In the genomic region with DNA sequence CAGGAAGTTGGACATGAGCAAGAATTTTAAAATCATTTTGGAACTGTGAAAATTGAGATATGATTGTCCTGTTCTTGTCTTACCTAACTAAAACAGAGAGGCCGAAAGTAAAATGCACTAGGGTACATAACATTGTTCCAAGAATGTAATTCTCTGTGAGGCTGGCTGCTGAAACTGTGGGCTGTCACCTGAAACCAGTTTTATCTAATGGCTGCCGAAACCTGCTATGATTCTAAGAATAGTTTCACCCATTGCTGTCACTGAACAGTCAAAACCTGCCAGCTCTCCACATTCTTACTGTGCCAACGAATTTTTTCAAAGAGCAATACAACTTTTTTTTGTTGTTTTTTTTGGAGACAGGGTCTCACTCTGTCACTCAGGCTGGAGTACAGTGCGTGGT, we compare ENCODE assay signal across 15 cellular contexts.
A peak's percentile ranks its signal among the peaks of the same experiment; 100 is the strongest.
DNase-seq lines count a peak whose midpoint lies in the region; ATAC-seq and TF ChIP-seq lines count a peak whose summit lies in the region.
"Had no signal": no experiment of that assay in that cellular context is flagged by ENCODE, and none has a peak within 500 bp of the region (broad histone marks: within the 10 kb centered on the region; RNA-seq: fewer than 3 reads in every experiment).

No MANE protein-coding gene starts in this region.

- H3K9ac ChIP-seq in MM.1S (ENCODE audit: low read length) (peak overlapping the region; percentile 40), GM23248 (no peak overlapping the region)

- in situ Hi-C loops in G401 (cut with HindIII; ENCODE audit: low sequenced_read_pairs) (no loop called here), GM23248 (cut with MboI) (no loop called here)

- peak overlapping the region; percentile 65 for H3K4me2 ChIP-seq in MM.1S (ENCODE audit: low read depth, low read length)
- H3K4me2 ChIP-seq in GM23248 (ENCODE audit: unreplicated experiment) = no peak overlapping the region

- WGBS in GM23248 (ENCODE audit: low coverage in 1 of 2, low lambda C conversion rate in 2 of 2, missing lambda C conversion rate in 2 of 2), 2 experiments = 30% methylated on average over 4 of the region's 4 CpGs

- no peaks in the 10 kb centered on the region for H3K36me3 ChIP-seq in MM.1S (replicated peaks; ENCODE audit: insufficient read depth, low read length)
- no peaks in the 10 kb centered on the region for H3K36me3 ChIP-seq in GM23248 (ENCODE audit: low read depth)
- H3K36me3 ChIP-seq: SJSA1, uterus had no signal

- H3F3A ChIP-seq in MM.1S (ENCODE audit: insufficient read depth, low read length) (peaks cover 21% of the 10 kb centered on the region), GM23248 (ENCODE audit: insufficient read depth) (no peaks in the 10 kb centered on the region)

- H3K27ac ChIP-seq in MM.1S (ENCODE audit: low read length) (peak overlapping the region; percentile 87), GM23248 (no peak overlapping the region)
- H3K27ac ChIP-seq: SJSA1, uterus had no signal

- H3K9me3 ChIP-seq in MM.1S (replicated peaks; ENCODE audit: insufficient read depth, low read length) (no peaks in the 10 kb centered on the region), GM23248 (ENCODE audit: low read depth) (no peaks in the 10 kb centered on the region)
- H3K9me3 ChIP-seq: SJSA1, uterus had no signal

- H3K4me3 ChIP-seq in MM.1S (ENCODE audit: low read length) (no peak overlapping the region), GM23248 (no peak overlapping the region)
- H3K4me3 ChIP-seq: SJSA1, uterus had no signal

- H3K9me2 ChIP-seq in MM.1S (replicated peaks; ENCODE audit: insufficient read depth, low read length) (no peaks in the 10 kb centered on the region), GM23248 (ENCODE audit: insufficient read depth) (no peaks in the 10 kb centered on the region)

- ATAC-seq in GM18499 (IDR thresholded peaks at IDR 0.05; ENCODE audit: insufficient read depth, unreplicated experiment) = peak; percentile 76
- peak; percentile 92 for ATAC-seq in GM19467 (IDR thresholded peaks at IDR 0.05; ENCODE audit: unreplicated experiment)
- ATAC-seq in HG02938 (IDR thresholded peaks at IDR 0.05; ENCODE audit: unreplicated experiment) = peak; percentile 98
- ATAC-seq: WTC11 had no signal

- H3K4me1 ChIP-seq in MM.1S (ENCODE audit: low read length) (peaks cover 30% of the 10 kb centered on the region), GM23248 (ENCODE audit: insufficient read depth) (no peaks in the 10 kb centered on the region)
- H3K4me1 ChIP-seq: SJSA1, uterus had no signal

- H2AFZ ChIP-seq in MM.1S (ENCODE audit: low read length) (peak overlapping the region; percentile 55), GM23248 (no peak overlapping the region; the same call in 1 of the 2 replicates)

- no peaks in the 10 kb centered on the region for H4K20me1 ChIP-seq in MM.1S (ENCODE audit: insufficient read depth, low read length)
- no peaks in the 10 kb centered on the region for H4K20me1 ChIP-seq in GM23248 (ENCODE audit: insufficient read depth)

- H3K27me3 ChIP-seq in MM.1S (replicated peaks; ENCODE audit: insufficient read depth, low read length) = no peaks in the 10 kb centered on the region
- H3K27me3 ChIP-seq in GM23248 (replicated peaks; ENCODE audit: insufficient read depth) = no peaks in the 10 kb centered on the region
- H3K27me3 ChIP-seq: SJSA1, uterus had no signal

- no peaks in the 10 kb centered on the region for H3K79me2 ChIP-seq in MM.1S (ENCODE audit: low read length)
- no peaks in the 10 kb centered on the region for H3K79me2 ChIP-seq in GM23248 (ENCODE audit: insufficient read depth)

- TF ChIP-seq CTCF in MM.1S (IDR thresholded peaks at IDR 0.05; ENCODE audit: low read length) = no peak

- DNase-seq in MM.1S (peak; percentile 89), G401 (ENCODE audit: low spot score) (no peak), GM23248 (no peak), LoVo (ENCODE audit: low spot score) (no peak), SHP77 (lab: John Stamatoyannopoulos, UW) (no peak)
- DNase-seq: activated T-cell treated with anti-CD3 and anti-CD28 coated beads for 4 hours, DND-41, NCI-H1048, NCI-H69, uterus had no signal
